Comparison of ENCODE assay signal across 8 cellular contexts in the genomic region with DNA sequence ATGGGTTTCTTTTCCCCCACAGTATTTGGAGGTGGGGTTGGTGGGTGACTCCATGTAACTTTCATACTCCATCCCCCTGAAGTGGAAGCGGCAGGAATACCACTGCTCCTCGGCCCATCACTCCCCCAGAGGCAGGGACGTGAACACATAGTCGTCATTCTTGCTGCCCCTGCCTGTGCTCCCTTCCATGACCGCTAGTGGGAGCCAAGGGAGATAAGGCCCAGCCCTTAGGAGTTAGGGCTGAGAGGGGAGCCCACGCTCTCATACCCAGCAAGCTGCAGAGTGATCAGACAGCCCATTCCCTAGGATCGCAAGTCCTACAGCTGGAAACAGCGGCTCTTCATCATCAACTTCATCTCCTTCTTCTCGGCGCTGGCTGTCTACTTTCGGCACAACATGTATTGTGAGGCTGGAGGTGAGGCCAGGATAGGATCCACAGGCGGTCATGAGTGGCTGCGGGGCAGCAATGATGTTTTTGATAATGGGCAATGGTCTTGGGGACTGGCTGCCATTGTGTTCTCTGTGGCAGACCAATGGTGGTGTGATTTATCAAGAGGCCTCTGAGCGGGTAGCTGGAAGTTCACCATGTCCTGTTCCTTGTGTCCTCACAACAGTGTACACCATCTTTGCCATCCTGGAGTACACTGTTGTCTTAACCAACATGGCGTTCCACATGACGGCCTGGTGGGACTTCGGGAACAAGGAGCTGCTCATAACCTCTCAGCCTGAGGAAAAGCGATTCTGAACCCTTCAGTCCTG. TPM values are rescaled to one million over a fixed set of nuclear protein-coding genes. Genes with fewer than 3 reads are reported as not detected.
DNase-seq lines count a peak whose midpoint lies in the region; ATAC-seq and TF ChIP-seq lines count a peak whose summit lies in the region.

No MANE protein-coding gene starts in this region.

- H3K9me3 ChIP-seq in Panc1 (ENCODE audit: control insufficient read depth, insufficient read depth, low read depth, low read length) (no peaks in the 10 kb centered on the region), gastrocnemius medialis (no peaks in the 10 kb centered on the region)

- peaks cover 38% of the 10 kb centered on the region for H3K4me1 Mint-ChIP-seq in activated T-helper 1 cell treated with anti-CD3 and anti-CD28 coated beads, Interleukin-12 subunit alpha, Interleukin-12 subunit beta, Interleukin-2, Interleukin-4 antibody, amounts not matched to agents 30 ng/mL and 10 ng/mL and 1 ng/mL, durations not matched to agents 14 hours and 24 hours and 36 hours (ENCODE audit: low read depth)

- no peak overlapping the region for H3K27ac Mint-ChIP-seq in activated T-helper 1 cell treated with anti-CD3 and anti-CD28 coated beads, Interleukin-12 subunit alpha, Interleukin-12 subunit beta, Interleukin-2, Interleukin-4 antibody, amounts not matched to agents 30 ng/mL and 10 ng/mL and 1 ng/mL, durations not matched to agents 14 hours and 24 hours and 36 hours

- DNase-seq in ACHN (peak; percentile 13), Panc1 (ENCODE audit: low read depth, low spot score) (no peak), Right ventricle myocardium superior (peak; percentile 74), gastrocnemius medialis (peak in 1 of 2 donors; percentile 37), NCI-H2196 treated with DMSO at 0.1 percent for 48 hours (lab: John Stamatoyannopoulos, UW; ENCODE audit: unreplicated experiment) (no peak)
- DNase-seq in activated T-helper 1 cell treated with anti-CD3 and anti-CD28 coated beads, Interleukin-12 subunit alpha, Interleukin-12 subunit beta, Interleukin-2, Interleukin-4 antibody, amounts not matched to agents 30 ng/mL and 10 ng/mL and 1 ng/mL, durations not matched to agents 14 hours and 24 hours and 36 hours (ENCODE audit: low spot score) = peak; percentile 68

- H3K36me3 Mint-ChIP-seq in activated T-helper 1 cell treated with anti-CD3 and anti-CD28 coated beads, Interleukin-12 subunit alpha, Interleukin-12 subunit beta, Interleukin-2, Interleukin-4 antibody, amounts not matched to agents 30 ng/mL and 10 ng/mL and 1 ng/mL, durations not matched to agents 14 hours and 24 hours and 36 hours (ENCODE audit: low read depth) = peaks cover 41% of the 10 kb centered on the region

- ATAC-seq in GM18502 (IDR thresholded peaks at IDR 0.05; ENCODE audit: poor library complexity, unreplicated experiment) (peak; percentile 80), HG03039 (IDR thresholded peaks at IDR 0.05; ENCODE audit: unreplicated experiment) (peak; percentile 71), Panc1 (peak; percentile 79), Right ventricle myocardium superior (ENCODE audit: poor library complexity) (peak; percentile 63), gastrocnemius medialis (peak in 1 of 2 donors; percentile 52)

- no peaks in the 10 kb centered on the region; the same call in none of the 2 replicates for H3K36me3 ChIP-seq in Panc1 (ENCODE audit: control insufficient read depth, insufficient read depth, low read length)
- H3K36me3 ChIP-seq in gastrocnemius medialis = peaks cover 0 to 23% of the 10 kb centered on the region in 2 donors

- TF ChIP-seq POLR2A in gastrocnemius medialis (IDR thresholded peaks at IDR 0.05) = no peak

- POLR2A ChIA-PET in Panc1 (lab: Charles Lee) = interaction anchor here (0.6 kb wide), 2 partner anchors 26 to 869 kb away, joined by 3 to 6 read pairs; no protein-coding TSS in a partner anchor

- H3K27me3 ChIP-seq in Panc1 (ENCODE audit: control insufficient read depth, insufficient read depth, low read length) (no peaks in the 10 kb centered on the region), gastrocnemius medialis (no peaks in the 10 kb centered on the region)

- H3K4me3 Mint-ChIP-seq in activated T-helper 1 cell treated with anti-CD3 and anti-CD28 coated beads, Interleukin-12 subunit alpha, Interleukin-12 subunit beta, Interleukin-2, Interleukin-4 antibody, amounts not matched to agents 30 ng/mL and 10 ng/mL and 1 ng/mL, durations not matched to agents 14 hours and 24 hours and 36 hours = no peak overlapping the region

- intact Hi-C loops in Panc1 (cut with micrococcal nuclease; ENCODE audit: unreplicated experiment) (no loop called here), Right ventricle myocardium superior (cut with DNase I) (no loop called here), gastrocnemius medialis (cut with DNase I; ENCODE audit: low total_unique reads) (no loop called here)
- intact Hi-C loops in activated T-helper 1 cell treated with anti-CD3 and anti-CD28 coated beads, Interleukin-12 subunit alpha, Interleukin-12 subunit beta, Interleukin-2, Interleukin-4 antibody, amounts not matched to agents 30 ng/mL and 10 ng/mL and 1 ng/mL, durations not matched to agents 14 hours and 24 hours and 36 hours (cut with micrococcal nuclease) = loop anchor here (1.0 kb wide), 2 partner anchors 16 to 247 kb away; no protein-coding TSS in a partner anchor

- in situ Hi-C loops in ACHN (cut with HindIII; ENCODE audit: low pct_ligation_motif_present, low pct_unique_long_range_greater_than_20kb, low sequenced_read_pairs) = no loop called here
- in situ Hi-C loops in Panc1 (cut with HindIII; ENCODE audit: low pct_unique_long_range_greater_than_20kb, low sequenced_read_pairs) = no loop called here
- in situ Hi-C loops in gastrocnemius medialis (cut with MboI; ENCODE audit: low sequenced_read_pairs in 4 of 4) = loop anchor here in 3 of 4 donors (25.0 kb wide), 2 partner anchors 363 to 787 kb away; a partner anchor contains a TSS

- no peak overlapping the region for H3K27ac ChIP-seq in Panc1 (ENCODE audit: low read length)
- H3K27ac ChIP-seq in gastrocnemius medialis = no peak overlapping the region

- CTCF ChIA-PET in Panc1 (lab: Charles Lee) = interaction anchor here (0.5 to 1.0 kb wide), 4 partner anchors 9 to 162 kb away, joined by 3 to 5 read pairs (median 4); no protein-coding TSS in a partner anchor

- TF ChIP-seq CTCF in Panc1 (IDR thresholded peaks at IDR 0.05) = no peak; the same call in 1 of the 2 replicates
- TF ChIP-seq CTCF in gastrocnemius medialis (IDR thresholded peaks at IDR 0.05 in 4 of 5, conservative IDR thresholded peaks at IDR 0.05 in 1 of 5) = peak in 4 of 5 experiments; percentile 29 to 59 (median 44)

- H3K4me1 ChIP-seq in Panc1 (ENCODE audit: control insufficient read depth, insufficient read depth, low read length) (0 out of 2 replicates have a peak, but pooled peaks cover 3% of the 10 kb centered on the region), gastrocnemius medialis (no peaks in the 10 kb centered on the region)

- H3K27me3 Mint-ChIP-seq in activated T-helper 1 cell treated with anti-CD3 and anti-CD28 coated beads, Interleukin-12 subunit alpha, Interleukin-12 subunit beta, Interleukin-2, Interleukin-4 antibody, amounts not matched to agents 30 ng/mL and 10 ng/mL and 1 ng/mL, durations not matched to agents 14 hours and 24 hours and 36 hours (ENCODE audit: insufficient read depth) = no peaks in the 10 kb centered on the region

- no peaks in the 10 kb centered on the region for H3K9me3 Mint-ChIP-seq in activated T-helper 1 cell treated with anti-CD3 and anti-CD28 coated beads, Interleukin-12 subunit alpha, Interleukin-12 subunit beta, Interleukin-2, Interleukin-4 antibody, amounts not matched to agents 30 ng/mL and 10 ng/mL and 1 ng/mL, durations not matched to agents 14 hours and 24 hours and 36 hours

- TSS peak; percentile 62 for BruUV-seq in Panc1 (replicated peaks; lab: Mats Ljungman, UMichigan)

- no peak overlapping the region for H3K4me3 ChIP-seq in Panc1 (ENCODE audit: low read depth in 2 of 2, low read length in 2 of 2)
- no peak overlapping the region for H3K4me3 ChIP-seq in gastrocnemius medialis

RNA-seq across cellular contexts. Expression of a gene that starts 15.9 kb away (rescaled TPM):
- total RNA-seq in Panc1 (2021; ENCODE audit: unreplicated experiment) = 156 TPM
- 219 TPM for polyA plus RNA-seq in Panc1 (2012; ENCODE audit: insufficient read length)
- total RNA-seq in activated T-helper 1 cell treated with anti-CD3 and anti-CD28 coated beads, Interleukin-12 subunit alpha, Interleukin-12 subunit beta, Interleukin-2, Interleukin-4 antibody, amounts not matched to agents 30 ng/mL and 10 ng/mL and 1 ng/mL, durations not matched to agents 14 hours and 24 hours and 36 hours = 170 and 179 TPM in 2 replicates
- total RNA-seq in Right ventricle myocardium superior = 22.3 TPM
- 10 to 100 TPM; 38.0 to 77.4 (median 46.9) TPM for total RNA-seq in gastrocnemius medialis

RNA-seq across cellular contexts. Expression of a gene that starts 16.5 kb away (rescaled TPM):
- total RNA-seq in Panc1 (2021; ENCODE audit: unreplicated experiment) (72.2 TPM), Right ventricle myocardium superior (26.8 TPM), gastrocnemius medialis (1 to 10 TPM; 4.6 to 8.0 (median 6.5) TPM)
- 95.3 TPM for polyA plus RNA-seq in Panc1 (2012; ENCODE audit: insufficient read length)
- 29.8 and 30.1 TPM in 2 replicates for total RNA-seq in activated T-helper 1 cell treated with anti-CD3 and anti-CD28 coated beads, Interleukin-12 subunit alpha, Interleukin-12 subunit beta, Interleukin-2, Interleukin-4 antibody, amounts not matched to agents 30 ng/mL and 10 ng/mL and 1 ng/mL, durations not matched to agents 14 hours and 24 hours and 36 hours

RNA-seq across cellular contexts. Expression of a gene that starts 27.5 kb away (rescaled TPM):
- total RNA-seq in Panc1 (2021; ENCODE audit: unreplicated experiment) = 244 TPM
- polyA plus RNA-seq in Panc1 (2012; ENCODE audit: insufficient read length) = 150 TPM
- 122 and 123 TPM in 2 replicates for total RNA-seq in activated T-helper 1 cell treated with anti-CD3 and anti-CD28 coated beads, Interleukin-12 subunit alpha, Interleukin-12 subunit beta, Interleukin-2, Interleukin-4 antibody, amounts not matched to agents 30 ng/mL and 10 ng/mL and 1 ng/mL, durations not matched to agents 14 hours and 24 hours and 36 hours
- total RNA-seq in Right ventricle myocardium superior = 43.2 TPM
- 100 to 1,000 TPM in 2 of 4 donors, 10 to 100 TPM in 2; 65.2 to 128 (median 102) TPM for total RNA-seq in gastrocnemius medialis

RNA-seq across cellular contexts. Expression of a gene that starts 30.6 kb away (rescaled TPM):
- 93.6 TPM for total RNA-seq in Panc1 (2021; ENCODE audit: unreplicated experiment)
- polyA plus RNA-seq in Panc1 (2012; ENCODE audit: insufficient read length) = 82.7 TPM
- total RNA-seq in activated T-helper 1 cell treated with anti-CD3 and anti-CD28 coated beads, Interleukin-12 subunit alpha, Interleukin-12 subunit beta, Interleukin-2, Interleukin-4 antibody, amounts not matched to agents 30 ng/mL and 10 ng/mL and 1 ng/mL, durations not matched to agents 14 hours and 24 hours and 36 hours = 61.7 and 68.0 TPM in 2 replicates
- total RNA-seq in Right ventricle myocardium superior = 27.5 TPM
- 100 to 1,000 TPM in 1 of 4 donors, 10 to 100 TPM in 3; 45.9 to 132 (median 87.3) TPM for total RNA-seq in gastrocnemius medialis

Comparison
In these comparisons a context has a peak if more than half of its experiments do, and no peak if none do; other contexts are left out.
1. DNase-seq: peak in ACHN (single experiment), activated T-helper 1 cell treated with anti-CD3 and anti-CD28 coated beads, Interleukin-12 subunit alpha, Interleukin-12 subunit beta, Interleukin-2, Interleukin-4 antibody, amounts not matched to agents 30 ng/mL and 10 ng/mL and 1 ng/mL, durations not matched to agents 14 hours and 24 hours and 36 hours (single experiment) and Right ventricle myocardium superior (single experiment); none in Panc1 (single experiment) and NCI-H2196 treated with DMSO at 0.1 percent for 48 hours (single experiment).
2. in situ Hi-C loops: an anchor here in gastrocnemius medialis (25.0 kb wide); none called in ACHN and Panc1.